In genomic region chr16:2428787-2429036, GRCh38 we compare ENCODE assay signal across 8 cellular contexts. TPM values are rescaled to one million over a fixed set of nuclear protein-coding genes. Genes with fewer than 3 reads are reported as not detected.
DNase-seq lines count a peak whose midpoint lies in the region; ATAC-seq and TF ChIP-seq lines count a peak whose summit lies in the region.

No MANE protein-coding gene starts in this region.

- DNase-seq in GM12865 (ENCODE audit: low read depth) (no peak), OCI-LY7 (ENCODE audit: low spot score) (no peak), esophagus squamous epithelium (lab: John Stamatoyannopoulos, UW) (no peak), HuH-7 (ENCODE audit: low spot score) (no peak), COLO829 (ENCODE audit: low spot score) (no peak)
- no peak for DNase-seq in stimulated activated CD4-positive, alpha-beta T cell treated with anti-CD3 and anti-CD28 coated beads, Interleukin-1b, Interleukin-23, amount 100 ng/mL, for 48 hours

- no peaks in the 10 kb centered on the region for H3K9me3 ChIP-seq in OCI-LY7 (ENCODE audit: low read length)
- no peaks in the 10 kb centered on the region for H3K9me3 ChIP-seq in esophagus squamous epithelium
- no peaks in the 10 kb centered on the region for H3K9me3 ChIP-seq in parathyroid adenoma (ENCODE audit: control insufficient read depth, low read length)

- peaks cover 36% of the 10 kb centered on the region for H3K79me2 ChIP-seq in OCI-LY7 (ENCODE audit: insufficient read depth, low read depth, low read length)
- H3K79me2 ChIP-seq in parathyroid adenoma: no peaks in the 10 kb centered on the region

- H3K4me3 ChIP-seq in GM12865 (ENCODE audit: low read depth, low read length) (peak overlapping the region; percentile 81), OCI-LY7 (ENCODE audit: low read depth, low read length, poor library complexity, severe bottlenecking) (peak overlapping the region; percentile 87), esophagus squamous epithelium (peak overlapping the region; percentile 73 to 96 (median 82)), parathyroid adenoma (ENCODE audit: low read depth, low read length) (peak overlapping the region; percentile 84)

- POLR2A ChIA-PET in OCI-LY7 (lab: Charles Lee): no interaction called here

- no peak for TF ChIP-seq CTCF in GM12865 (IDR thresholded peaks at IDR 0.05; ENCODE audit: insufficient read depth, low read depth, low read length, missing control alignments)
- peak; percentile 35; the same call in 1 of the 2 replicates for TF ChIP-seq CTCF in OCI-LY7 (conservative IDR thresholded peaks at IDR 0.05; ENCODE audit: low read length)
- no peak for TF ChIP-seq CTCF in esophagus squamous epithelium (IDR thresholded peaks at IDR 0.05)
- peak; percentile 4 for TF ChIP-seq CTCF in parathyroid adenoma (IDR thresholded peaks at IDR 0.05)

- no TSS peak for BruUV-seq in OCI-LY7 (replicated peaks; lab: Mats Ljungman, UMichigan)

- ATAC-seq in GM18867 (IDR thresholded peaks at IDR 0.05; ENCODE audit: unreplicated experiment): no peak

- CTCF ChIA-PET in OCI-LY7 (lab: Charles Lee; ENCODE audit: unreplicated experiment): no interaction called here

- peak overlapping the region; percentile 78 for H3K4me2 ChIP-seq in OCI-LY7 (ENCODE audit: low read length)
- peak overlapping the region; percentile 94 for H3K4me2 ChIP-seq in parathyroid adenoma (ENCODE audit: low read length)

- intact Hi-C loops in OCI-LY7 (cut with micrococcal nuclease; ENCODE audit: unreplicated experiment) (loop anchor here (10.0 kb wide), 1 partner anchor 274 kb away; the partner anchor contains the start of gene TRAF7), esophagus squamous epithelium (cut with DNase I) (loop anchor here (10.0 kb wide), 2 partner anchors 66 to 84 kb away; partner anchors contain the start of gene ABCA3)

- TF ChIP-seq POLR2A in esophagus squamous epithelium (IDR thresholded peaks at IDR 0.05): no peak

- H3K4me1 ChIP-seq in OCI-LY7 (ENCODE audit: insufficient read depth, low read length, poor library complexity, severe bottlenecking): peaks cover 26% of the 10 kb centered on the region
- H3K4me1 ChIP-seq in esophagus squamous epithelium: peaks cover 9 to 29% (median 13%) of the 10 kb centered on the region in 3 donors
- peaks cover 10% of the 10 kb centered on the region for H3K4me1 ChIP-seq in parathyroid adenoma

- H3K9ac ChIP-seq in parathyroid adenoma: no peak overlapping the region

- H3K27ac ChIP-seq in OCI-LY7 (ENCODE audit: low read depth, low read length, poor library complexity, severe bottlenecking) (peak overlapping the region; percentile 60), esophagus squamous epithelium (peak overlapping the region; percentile 77 to 88 (median 82)), parathyroid adenoma (peak overlapping the region; percentile 62)

- peaks cover 17% of the 10 kb centered on the region for H4K20me1 ChIP-seq in OCI-LY7 (ENCODE audit: insufficient read depth, low read length)

- H2AFZ ChIP-seq in OCI-LY7 (ENCODE audit: low read length): 0 out of 2 replicates have a peak overlapping the region, but pooled peaks have one; percentile 40
- peak overlapping the region; percentile 100 for H2AFZ ChIP-seq in parathyroid adenoma

- WGBS in esophagus squamous epithelium, 2 donors: 0% methylated on average over 7 of the region's 24 CpGs; no CpG with 5 or more reads in 1 of the 2 donors

- H3K36me3 ChIP-seq in OCI-LY7 (ENCODE audit: insufficient read depth, low read length) (peaks cover 34% of the 10 kb centered on the region), esophagus squamous epithelium (peaks cover 0 to 24% (median 0%) of the 10 kb centered on the region in 3 donors), parathyroid adenoma (ENCODE audit: control insufficient read depth, insufficient read depth, low read length) (no peaks in the 10 kb centered on the region)

- H3K9me2 ChIP-seq in OCI-LY7 (ENCODE audit: insufficient read depth, low read length): no peaks in the 10 kb centered on the region

- H3K27me3 ChIP-seq in esophagus squamous epithelium (no peaks in the 10 kb centered on the region), parathyroid adenoma (ENCODE audit: control insufficient read depth, insufficient read depth, low read length) (no peaks in the 10 kb centered on the region)

RNA-seq across cellular contexts. Expression of gene CCNF, which starts 0.5 kb away (rescaled TPM):
- total RNA-seq in OCI-LY7 (2014; rRNA removed; shearing (Covaris generic)): 71.5 and 82.1 TPM in 2 replicates
- total RNA-seq in OCI-LY7 (2022): 83.3 and 93.0 TPM in 2 replicates
- total RNA-seq in esophagus squamous epithelium: 10 to 100 TPM in 2 of 4 donors, 1 to 10 TPM in 2; 5.9 to 18.6 (median 10.2) TPM

RNA-seq across cellular contexts. Expression of gene TEDC2, which starts 31.2 kb away (rescaled TPM):
- 89.3 and 110 TPM in 2 replicates for total RNA-seq in OCI-LY7 (2014; rRNA removed; shearing (Covaris generic))
- total RNA-seq in OCI-LY7 (2022): 48.0 and 56.0 TPM in 2 replicates
- 10 to 100 TPM in 1 of 4 donors, 1 to 10 TPM in 3; 1.1 to 12.3 (median 4.4) TPM for total RNA-seq in esophagus squamous epithelium

RNA-seq across cellular contexts. Expression of gene NTN3, which starts 42.4 kb away (rescaled TPM):
- 2.3 and 4.8 TPM in 2 replicates for total RNA-seq in OCI-LY7 (2014; rRNA removed; shearing (Covaris generic))
- total RNA-seq in OCI-LY7 (2022) (1.5 and 1.7 TPM in 2 replicates), esophagus squamous epithelium (under 1 TPM in 1 of 4 donors, not detected in 3; 0.38 TPM)

RNA-seq across cellular contexts. Expression of gene TBC1D24, which starts 46.2 kb away (rescaled TPM):
- total RNA-seq in OCI-LY7 (2014; rRNA removed; shearing (Covaris generic)): 19.8 and 23.4 TPM in 2 replicates
- total RNA-seq in OCI-LY7 (2022) (29.9 and 34.7 TPM in 2 replicates), esophagus squamous epithelium (1 to 10 TPM; 3.1 to 4.6 (median 3.7) TPM)

Comparison
In these comparisons a context has a peak if more than half of its experiments do, and no peak if none do; other contexts are left out.
1. CTCF ChIP-seq: peak in OCI-LY7 (single experiment) and parathyroid adenoma (single experiment); none in GM12865 (single experiment) and esophagus squamous epithelium (0 of 6).
2. Peak in every context shown above with its lines, with median percentiles within 50 percentile points of each other: H3K4me3 ChIP-seq and H3K27ac ChIP-seq.